In genomic region chr14:66443785-66444184, GRCh38 we compare ENCODE assay signal across 19 cellular contexts. TPM values are rescaled to one million over a fixed set of nuclear protein-coding genes. Genes with fewer than 3 reads are reported as not detected.
DNase-seq lines count a peak whose midpoint lies in the region; ATAC-seq and TF ChIP-seq lines count a peak whose summit lies in the region.
"Had no signal": no experiment of that assay in that cellular context is flagged by ENCODE, and none has a peak within 500 bp of the region (broad histone marks: within the 10 kb centered on the region; RNA-seq: fewer than 3 reads in every experiment).

No MANE protein-coding gene starts in this region.

- no peaks in the 10 kb centered on the region for H3K27me3 ChIP-seq in right atrium auricular region
- H3K27me3 ChIP-seq in right cardiac atrium (ENCODE audit: control insufficient read depth, insufficient read depth) = no peaks in the 10 kb centered on the region
- no peaks in the 10 kb centered on the region for H3K27me3 ChIP-seq in psoas muscle (ENCODE audit: insufficient read depth in 3 of 3, low read length in 2 of 3)
- H3K27me3 ChIP-seq: BLaER1 had no signal

- H3K9me3 ChIP-seq in right atrium auricular region (peaks cover 5 to 15% of the 10 kb centered on the region in 2 donors), right cardiac atrium (ENCODE audit: control insufficient read depth, low read length) (no peaks in the 10 kb centered on the region), psoas muscle (peaks cover 14% of the 10 kb centered on the region)

- H3K36me3 ChIP-seq in right atrium auricular region (no peaks in the 10 kb centered on the region), psoas muscle (ENCODE audit: insufficient read depth in 1 of 2, low read depth in 1 of 2) (no peaks in the 10 kb centered on the region)
- H3K36me3 ChIP-seq: BLaER1 had no signal

- H3K27ac Mint-ChIP-seq in brain = peak overlapping the region in 4 of 5 experiments; percentile 32 to 87 (median 75)
- H3K27ac Mint-ChIP-seq: CD14-positive monocyte; CD4-positive, alpha-beta memory T cell had no signal

- ATAC-seq in Right ventricle myocardium superior (ENCODE audit: poor library complexity) (peak; percentile 58), right cardiac atrium (peak; percentile 78 to 79), psoas muscle (peak in 2 of 4 donors; percentile 33 to 57), GM18858 (IDR thresholded peaks at IDR 0.05; ENCODE audit: unreplicated experiment) (no peak), GM18873 (IDR thresholded peaks at IDR 0.05; ENCODE audit: low FRiP score, unreplicated experiment) (no peak)

- no peaks in the 10 kb centered on the region for H3K4me1 ChIP-seq in right atrium auricular region
- H3K4me1 ChIP-seq in right cardiac atrium (ENCODE audit: control insufficient read depth, insufficient read depth, low read length) = no peaks in the 10 kb centered on the region
- no peaks in the 10 kb centered on the region for H3K4me1 ChIP-seq in psoas muscle
- H3K4me1 ChIP-seq: BLaER1 had no signal

- H3K4me3 ChIP-seq in right atrium auricular region (no peak overlapping the region), right cardiac atrium (ENCODE audit: low read length) (no peak overlapping the region), psoas muscle (no peak overlapping the region)
- H3K4me3 ChIP-seq: BLaER1, GM23248 had no signal

- peak overlapping the region in 1 of 5 experiments; percentile 2 for H3K4me3 Mint-ChIP-seq in brain
- H3K4me3 Mint-ChIP-seq: CD14-positive monocyte; CD4-positive, alpha-beta memory T cell had no signal

- 58% methylated on average over 2 of the region's 2 CpGs for WGBS in right cardiac atrium
- 44 to 63% (median 58%) methylated on average over 2 of the region's 2 CpGs for WGBS in psoas muscle, 3 donors

- peaks cover 8 to 20% (median 14%) of the 10 kb centered on the region in 5 experiments for H3K9me3 Mint-ChIP-seq in brain

- DNase-seq in Right ventricle myocardium superior (no peak), right atrium auricular region (ENCODE audit: low spot score) (no peak), right cardiac atrium (peak; percentile 41 to 66 (median 61)), psoas muscle (peak; percentile 8 to 59)
- DNase-seq: 8988T; Calu3; CD4-positive, alpha-beta memory T cell; DMS79 treated with DMSO at 0.1 percent for 48 hours; GF-D8 had no signal

- H3K36me3 Mint-ChIP-seq in brain = no peaks in the 10 kb centered on the region
- H3K36me3 Mint-ChIP-seq: CD14-positive monocyte had no signal

- H3K4me1 Mint-ChIP-seq in brain = peaks cover 44% of the 10 kb centered on the region
- H3K4me1 Mint-ChIP-seq: CD14-positive monocyte; CD4-positive, alpha-beta memory T cell had no signal

- TF ChIP-seq CTCF in right atrium auricular region (IDR thresholded peaks at IDR 0.05) = no peak
- TF ChIP-seq CTCF in brain (conservative IDR thresholded peaks at IDR 0.05) = no peak
- TF ChIP-seq CTCF in psoas muscle (IDR thresholded peaks at IDR 0.05) = no peak

- intact Hi-C loops in Right ventricle myocardium superior (cut with DNase I) = no loop called here
- intact Hi-C loops in right cardiac atrium (cut with DNase I) = no loop called here
- intact Hi-C loops in psoas muscle (cut with DNase I) = no loop called here

- H3K27me3 Mint-ChIP-seq in brain = no peaks in the 10 kb centered on the region
- H3K27me3 Mint-ChIP-seq: CD4-positive, alpha-beta memory T cell had no signal

- no peak overlapping the region for H3K27ac ChIP-seq in right atrium auricular region
- no peak overlapping the region for H3K27ac ChIP-seq in right cardiac atrium (ENCODE audit: low read length)
- H3K27ac ChIP-seq in psoas muscle = no peak overlapping the region
- H3K27ac ChIP-seq: BLaER1, GM23248 had no signal

RNA-seq across cellular contexts. Expression of gene CCDC196, which starts 42.4 kb away (rescaled TPM):
- not detected for total RNA-seq in Right ventricle myocardium superior
- total RNA-seq in right atrium auricular region = not detected
- polyA plus RNA-seq in brain (ENCODE audit: insufficient read depth, low read depth, low replicate concordance) = not detected
- total RNA-seq in right cardiac atrium = not detected
- not detected for polyA plus RNA-seq in right cardiac atrium
- total RNA-seq in psoas muscle = not detected
- polyA plus RNA-seq in psoas muscle = not detected
- total RNA-seq: A673; Calu3; CD4-positive, alpha-beta memory T cell; GM23248; H4; HT-29 had no signal
- polyA plus RNA-seq: AG04450; CD14-positive monocyte; CD4-positive, alpha-beta memory T cell; GM23248 had no signal

Comparison
In these comparisons a context has a peak if more than half of its experiments do, and no peak if none do; other contexts are left out.
1. DNase-seq: peak in right cardiac atrium (3 of 3) and psoas muscle (2 of 2); none in Right ventricle myocardium superior (single experiment) and right atrium auricular region (single experiment).
2. ATAC-seq: peak in Right ventricle myocardium superior (single experiment) and right cardiac atrium (2 of 2); none in GM18858 (single experiment) and GM18873 (single experiment).